17 cellular contexts compared by ENCODE assay signal in genomic region chrX:138150709-138151108, GRCh38.
DNase-seq lines count a peak whose midpoint lies in the region; ATAC-seq and TF ChIP-seq lines count a peak whose summit lies in the region.
"Had no signal": no experiment of that assay in that cellular context is flagged by ENCODE, and none has a peak within 500 bp of the region (broad histone marks: within the 10 kb centered on the region; RNA-seq: fewer than 3 reads in every experiment).

No MANE protein-coding gene starts in this region.

- TF ChIP-seq CTCF in GM10266 (IDR thresholded peaks at IDR 0.05; ENCODE audit: control insufficient read depth, insufficient read depth, low read depth, missing control alignments) (no peak), epithelial cell of esophagus (IDR thresholded peaks at IDR 0.05; ENCODE audit: insufficient read depth, low read depth, low read length, missing control alignments) (no peak)

- DNase-seq in GM10266 (ENCODE audit: extremely low spot score) (peak; percentile 2), NCI-H526 treated with DMSO at 0.1 percent for 48 hours (lab: John Stamatoyannopoulos, UW) (peak; percentile 14), epithelial cell of esophagus (ENCODE audit: low read depth) (peak; percentile 0), retina (no peak), DMS153 (lab: John Stamatoyannopoulos, UW) (no peak), H4 (ENCODE audit: low spot score) (no peak)
- DNase-seq: activated CD4-positive, alpha-beta T cell treated with anti-CD3 and anti-CD28 coated beads, Interleukin-2, amount 50 U/mL, for 48 hours; activated T-cell treated with anti-CD3 and anti-CD28 coated beads, Interleukin-2, amount 50 U/mL, for 72 hours; caudate nucleus; effector memory CD4-positive, alpha-beta T cell; HFFc6; left colon; thyroid gland had no signal

- ATAC-seq in GM19395 (IDR thresholded peaks at IDR 0.05; ENCODE audit: unreplicated experiment), result peak; percentile 50
- ATAC-seq: activated T-cell treated with anti-CD3 and anti-CD28 coated beads, Interleukin-2, amount 50 U/mL, for 72 hours; left colon had no signal

- H3K4me3 ChIP-seq in epithelial cell of esophagus (ENCODE audit: low read length), result no peak overlapping the region
- H3K4me3 ChIP-seq: BLaER1 treated with 17β-estradiol and CSF1 and Interleukin-3, amounts not matched to agents 10 nM and 100 nM; hepatocyte; skin epidermis; thyroid gland had no signal

Comparison
In these comparisons a context has a peak if more than half of its experiments do, and no peak if none do; other contexts are left out.
1. DNase-seq: peak in GM10266 (single experiment), NCI-H526 treated with DMSO at 0.1 percent for 48 hours (single experiment) and epithelial cell of esophagus (single experiment); none in retina (single experiment), DMS153 (single experiment) and H4 (single experiment).